18 cellular contexts compared by ENCODE assay signal in the genomic region with DNA sequence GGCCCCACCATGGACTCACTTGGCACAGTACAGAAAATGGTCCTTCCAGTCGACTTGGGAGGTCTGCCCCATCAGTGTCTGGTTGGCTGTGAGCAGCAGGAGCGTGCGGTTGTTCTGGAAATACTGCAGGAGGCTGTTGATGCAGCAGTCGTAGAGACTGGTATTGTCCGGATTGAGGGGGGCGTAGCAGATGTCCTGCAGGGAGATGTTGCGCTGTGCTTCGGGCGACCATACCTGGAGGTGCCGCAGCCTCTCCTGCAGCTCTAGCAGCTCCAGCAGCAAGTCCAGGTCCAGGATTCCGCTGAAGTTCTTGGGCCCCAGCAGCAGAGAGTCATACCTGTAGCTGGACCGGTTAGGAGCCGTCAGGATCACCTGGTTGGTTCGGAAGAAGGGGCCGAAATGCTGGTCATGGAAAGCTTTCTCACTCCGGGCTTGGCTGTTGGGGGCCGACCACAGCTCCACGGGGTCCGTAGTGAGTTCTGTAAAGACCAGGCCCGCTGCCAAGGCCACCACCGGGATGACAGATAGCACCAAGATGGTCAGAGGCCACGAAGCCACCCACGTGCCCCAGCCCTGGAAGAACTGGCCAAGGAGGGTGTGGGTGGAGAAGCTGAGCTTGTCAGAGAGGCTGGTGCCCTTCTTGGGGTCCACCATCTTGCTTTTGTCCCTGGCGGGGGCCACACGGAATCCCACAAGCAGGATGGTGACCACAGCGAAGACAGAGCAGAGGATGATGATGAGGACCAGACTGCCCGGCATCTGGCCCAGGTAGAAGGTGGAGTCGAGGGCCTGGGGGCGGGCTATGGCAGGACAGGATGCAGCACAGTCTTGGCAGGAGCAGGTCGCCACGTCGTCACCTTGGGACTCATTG. TPM values are rescaled to one million over a fixed set of nuclear protein-coding genes. Genes with fewer than 3 reads are reported as not detected.
A peak's percentile ranks its signal among the peaks of the same experiment; 100 is the strongest.
DNase-seq lines count a peak whose midpoint lies in the region; ATAC-seq and TF ChIP-seq lines count a peak whose summit lies in the region.
"Had no signal": no experiment of that assay in that cellular context is flagged by ENCODE, and none has a peak within 500 bp of the region (broad histone marks: within the 10 kb centered on the region; RNA-seq: fewer than 3 reads in every experiment).

No MANE protein-coding gene starts in this region.

- H3K4me2 ChIP-seq in neuronal stem cell (ENCODE audit: insufficient read depth, low read length, poor library complexity, severe bottlenecking) = no peak overlapping the region
- H3K4me2 ChIP-seq: A549, BLaER1 had no signal

- H2BK120ac ChIP-seq in neuronal stem cell (ENCODE audit: low read depth, low read length) = peak overlapping the region; percentile 90

- H4K8ac ChIP-seq in neuronal stem cell (ENCODE audit: low read depth, low read length) = no peak overlapping the region

- H2AK5ac ChIP-seq in neuronal stem cell (ENCODE audit: low read depth, low read length) = no peak overlapping the region

- ATAC-seq in HG03045 (IDR thresholded peaks at IDR 0.05; ENCODE audit: unreplicated experiment) (no peak), foreskin keratinocyte (no peak)
- ATAC-seq: A549; CD8-positive, alpha-beta T cell had no signal

- H2BK15ac ChIP-seq in neuronal stem cell (ENCODE audit: low read length) = peak overlapping the region; percentile 72

- peak overlapping the region; percentile 83 for H3K14ac ChIP-seq in neuronal stem cell (ENCODE audit: low read length)

- H4K91ac ChIP-seq in neuronal stem cell (ENCODE audit: low read depth, low read length, poor library complexity) = peak overlapping the region; percentile 38

- H3K9me3 ChIP-seq in neuronal stem cell (replicated peaks in 1 of 2; ENCODE audit: control insufficient read depth in 2 of 2, insufficient read depth in 1 of 2, low read depth in 1 of 2, low read length in 2 of 2) = no peaks in the 10 kb centered on the region
- H3K9me3 ChIP-seq: A549, BLaER1 had no signal

- no peak for TF ChIP-seq CTCF in GM13976 (IDR thresholded peaks at IDR 0.05; ENCODE audit: borderline replicate concordance, control extremely low read depth, extremely low read depth, insufficient read depth, missing control alignments)
- TF ChIP-seq CTCF in foreskin keratinocyte (conservative IDR thresholded peaks at IDR 0.05) = no peak

- in situ Hi-C loops in GM13976 (cut with MboI; ENCODE audit: low sequenced_read_pairs, unreplicated experiment) = no loop called here

- no peak overlapping the region for H2BK5ac ChIP-seq in neuronal stem cell (ENCODE audit: low read length)

- H3K27me3 ChIP-seq in neuronal stem cell (ENCODE audit: control insufficient read depth in 3 of 3, insufficient read depth in 3 of 3, low read depth in 1 of 3, low read length in 3 of 3) (peaks cover 0 to 12% (median 0%) of the 10 kb centered on the region in 3 experiments), foreskin keratinocyte (no peaks in the 10 kb centered on the region)
- H3K27me3 ChIP-seq: BLaER1 had no signal

- H3K18ac ChIP-seq in neuronal stem cell (ENCODE audit: low read length) = peak overlapping the region; percentile 41

- H3K79me1 ChIP-seq in neuronal stem cell (ENCODE audit: low read depth, low read length) = no peaks in the 10 kb centered on the region

- no peak overlapping the region for H3K4ac ChIP-seq in neuronal stem cell (ENCODE audit: low read length)

- peak; percentile 8 for DNase-seq in AG20443 (ENCODE audit: low spot score)
- peak; percentile 23 for DNase-seq in GM13976 (ENCODE audit: low spot score)
- DNase-seq in ecto neural progenitor cell (ENCODE audit: low spot score) = peak; percentile 19
- no peak for DNase-seq in neuronal stem cell (ENCODE audit: low spot score)
- DNase-seq in foreskin keratinocyte = no peak
- no peak for DNase-seq in NCI-H2081 treated with DMSO at 0.1 percent for 48 hours (lab: John Stamatoyannopoulos, UW)
- DNase-seq: CD8-positive, alpha-beta T cell; H7; KG1; NCI-H1694 treated with DMSO at 0.1 percent for 48 hours; NCI-H2227 treated with DMSO at 0.1 percent for 48 hours; NCI-H510A treated with DMSO at 0.1 percent for 48 hours; NCI-H82; SIG-M5 had no signal

- H3K4me1 ChIP-seq in neuronal stem cell (ENCODE audit: control insufficient read depth in 2 of 2, insufficient read depth in 1 of 2, low read depth in 1 of 2, low read length in 2 of 2) (peaks cover 0 to 3% of the 10 kb centered on the region in 2 donors), foreskin keratinocyte (peaks cover 6% of the 10 kb centered on the region)

- H3K36me3 ChIP-seq in neuronal stem cell (replicated peaks in 1 of 2; ENCODE audit: control insufficient read depth in 2 of 2, insufficient read depth in 2 of 2, low read length in 2 of 2) = no peaks in the 10 kb centered on the region
- H3K36me3 ChIP-seq: BLaER1 had no signal

- no peak overlapping the region for H2AFZ ChIP-seq in neuronal stem cell (ENCODE audit: low read length)

- WGBS in neuronal stem cell (ENCODE audit: extremely low coverage in 2 of 2, insufficient read length in 2 of 2, insufficient replicate concordance in 1 of 2), 2 donors = no CpG with 5 or more reads among the region's 32 CpGs

- H3K27ac ChIP-seq in neuronal stem cell (replicated peaks; ENCODE audit: low read length) (no peak overlapping the region), foreskin keratinocyte (no peak overlapping the region)
- H3K27ac ChIP-seq: A549, BLaER1 had no signal

- no peak overlapping the region for H2BK12ac ChIP-seq in neuronal stem cell (ENCODE audit: low read length)

- H3K4me3 ChIP-seq in neuronal stem cell (ENCODE audit: low read length in 2 of 2) = no peak overlapping the region
- H3K4me3 ChIP-seq: A549, BLaER1 had no signal

- H3K9ac ChIP-seq in neuronal stem cell (ENCODE audit: low read depth, low read length, poor library complexity) = no peak overlapping the region
- H3K9ac ChIP-seq: BLaER1 had no signal

- H3K23ac ChIP-seq in neuronal stem cell (ENCODE audit: low read depth, low read length, poor library complexity) = peak overlapping the region; percentile 76

RNA-seq across cellular contexts. Expression of a gene that starts 2.1 kb away (rescaled TPM):
- polyA plus RNA-seq in neuronal stem cell (2013, experiment 1 of 2) = 0.14 TPM
- polyA plus RNA-seq in neuronal stem cell (2013, experiment 2 of 2) = 0.15 TPM
- not detected in 2 replicates for total RNA-seq in foreskin keratinocyte
- not detected in 2 replicates for polyA plus RNA-seq in foreskin keratinocyte
- total RNA-seq: H7, RPMI7951 had no signal

RNA-seq across cellular contexts. Expression of a gene that starts 34.7 kb away (rescaled TPM):
- polyA plus RNA-seq in neuronal stem cell (2013, experiment 1 of 2) = 43.0 TPM
- polyA plus RNA-seq in neuronal stem cell (2013, experiment 2 of 2) = 42.3 TPM
- 96.1 and 97.2 TPM in 2 replicates for total RNA-seq in foreskin keratinocyte
- 91.2 and 93.8 TPM in 2 replicates for polyA plus RNA-seq in foreskin keratinocyte

RNA-seq across cellular contexts. Expression of a gene that starts 43.0 kb away (rescaled TPM):
- polyA plus RNA-seq in neuronal stem cell (2013, experiment 1 of 2) = 59.8 TPM
- polyA plus RNA-seq in neuronal stem cell (2013, experiment 2 of 2) = 59.6 TPM
- 42.4 and 43.9 TPM in 2 replicates for total RNA-seq in foreskin keratinocyte
- polyA plus RNA-seq in foreskin keratinocyte = 29.1 and 31.2 TPM in 2 replicates

RNA-seq across cellular contexts. Expression of a gene that starts 48.6 kb away (rescaled TPM):
- 37.7 TPM for polyA plus RNA-seq in neuronal stem cell (2013, experiment 1 of 2)
- 37.7 TPM for polyA plus RNA-seq in neuronal stem cell (2013, experiment 2 of 2)
- 81.0 and 90.2 TPM in 2 replicates for total RNA-seq in foreskin keratinocyte
- 42.0 and 42.5 TPM in 2 replicates for polyA plus RNA-seq in foreskin keratinocyte

Comparison
In these comparisons a context has a peak if more than half of its experiments do, and no peak if none do; other contexts are left out.
1. DNase-seq: peak in AG20443 (single experiment), GM13976 (single experiment) and ecto neural progenitor cell (single experiment); none in neuronal stem cell (single experiment), foreskin keratinocyte (0 of 2) and NCI-H2081 treated with DMSO at 0.1 percent for 48 hours (single experiment).